Comparison of ENCODE assay signal across 1 cellular context in the genomic region with DNA sequence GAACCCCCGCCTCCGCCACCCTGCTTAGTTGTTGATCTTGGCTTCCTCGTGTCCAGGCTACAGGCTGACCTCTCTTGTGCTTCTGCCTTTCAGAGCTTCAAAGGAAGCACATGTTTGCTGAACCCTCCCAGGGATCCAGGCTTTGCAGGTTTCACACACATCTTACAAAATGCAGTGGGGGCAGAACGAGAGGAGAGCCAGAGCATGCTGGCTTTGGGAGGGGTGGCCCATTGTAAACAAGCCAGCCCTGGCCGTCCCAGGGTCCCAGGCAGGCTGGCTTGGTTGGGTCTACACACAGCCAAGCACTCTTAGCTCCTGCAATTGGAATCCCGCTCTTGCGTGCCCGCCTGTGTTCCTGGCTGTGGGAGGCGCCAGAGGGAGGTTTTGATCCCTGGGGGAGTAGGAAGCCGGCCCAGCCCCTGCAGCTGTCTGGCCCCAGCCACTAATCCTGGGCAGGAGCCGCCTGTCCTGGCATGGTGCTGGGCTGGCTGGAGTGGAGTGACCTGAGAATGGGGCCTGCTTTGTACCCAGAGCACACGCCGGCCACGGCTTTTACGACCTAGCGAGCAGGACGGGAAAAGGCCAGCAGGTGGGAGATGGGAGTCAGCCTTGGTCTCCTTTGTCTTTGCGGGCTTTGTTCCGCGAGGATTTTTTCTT.
TF ChIP-seq lines count a peak whose summit lies in the region.

No MANE protein-coding gene starts in this region.

TF ChIP-seq in HepG2, 621 proteins besides CTCF, POLR2A, EP300 and RAD21 (continued from another document and continues in another):
- TF ChIP-seq KDM5B (CRISPR knock-in tag; IDR thresholded peaks at IDR 0.05; ENCODE audit: borderline replicate concordance) (peak; percentile 94; the same call in 1 of the 2 replicates), ASH2L (IDR thresholded peaks at IDR 0.05; ENCODE audit: insufficient read length, low read depth, low read length) (peak; percentile 80), ZNF83 (CRISPR knock-in tag; IDR thresholded peaks at IDR 0.05; ENCODE audit: borderline replicate concordance) (no peak), NR2F2 (IDR thresholded peaks at IDR 0.05; ENCODE audit: borderline replicate concordance, low read depth) (peak; percentile 81; the same call in 1 of the 2 replicates), ZNF607 (CRISPR knock-in tag; IDR thresholded peaks at IDR 0.05; ENCODE audit: borderline replicate concordance) (peak; percentile 80), ZNF383 (CRISPR knock-in tag; IDR thresholded peaks at IDR 0.05; ENCODE audit: borderline replicate concordance) (no peak; the same call in 1 of the 2 replicates), SMYD3 (CRISPR knock-in tag; IDR thresholded peaks at IDR 0.05) (peak; percentile 96), ADNP (CRISPR knock-in tag; IDR thresholded peaks at IDR 0.05) (peak; percentile 75; the same call in 1 of the 2 replicates), ZNF468 (CRISPR knock-in tag; IDR thresholded peaks at IDR 0.05) (no peak), TGIF2 (CRISPR knock-in tag; IDR thresholded peaks at IDR 0.05) (peak; percentile 96), SAP130 (CRISPR knock-in tag; IDR thresholded peaks at IDR 0.05; ENCODE audit: low read depth) (peak; percentile 99), KLF9 (CRISPR knock-in tag; IDR thresholded peaks at IDR 0.05; ENCODE audit: low read depth) (peak; percentile 96), SP4 (CRISPR knock-in tag; IDR thresholded peaks at IDR 0.05) (peak; percentile 76), ZZZ3 (CRISPR knock-in tag; IDR thresholded peaks at IDR 0.05; ENCODE audit: borderline replicate concordance) (no peak; the same call in 1 of the 2 replicates), ZNF749 (CRISPR knock-in tag; IDR thresholded peaks at IDR 0.05; ENCODE audit: borderline replicate concordance) (peak; percentile 96), ZNF446 (CRISPR knock-in tag; IDR thresholded peaks at IDR 0.05) (peak; percentile 81; the same call in 1 of the 2 replicates)
- TF ChIP-seq, protein P1, sequence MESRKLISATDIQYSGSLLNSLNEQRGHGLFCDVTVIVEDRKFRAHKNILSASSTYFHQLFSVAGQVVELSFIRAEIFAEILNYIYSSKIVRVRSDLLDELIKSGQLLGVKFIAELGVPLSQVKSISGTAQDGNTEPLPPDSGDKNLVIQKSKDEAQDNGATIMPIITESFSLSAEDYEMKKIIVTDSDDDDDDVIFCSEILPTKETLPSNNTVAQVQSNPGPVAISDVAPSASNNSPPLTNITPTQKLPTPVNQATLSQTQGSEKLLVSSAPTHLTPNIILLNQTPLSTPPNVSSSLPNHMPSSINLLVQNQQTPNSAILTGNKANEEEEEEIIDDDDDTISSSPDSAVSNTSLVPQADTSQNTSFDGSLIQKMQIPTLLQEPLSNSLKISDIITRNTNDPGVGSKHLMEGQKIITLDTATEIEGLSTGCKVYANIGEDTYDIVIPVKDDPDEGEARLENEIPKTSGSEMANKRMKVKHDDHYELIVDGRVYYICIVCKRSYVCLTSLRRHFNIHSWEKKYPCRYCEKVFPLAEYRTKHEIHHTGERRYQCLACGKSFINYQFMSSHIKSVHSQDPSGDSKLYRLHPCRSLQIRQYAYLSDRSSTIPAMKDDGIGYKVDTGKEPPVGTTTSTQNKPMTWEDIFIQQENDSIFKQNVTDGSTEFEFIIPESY (CRISPR knock-in tag; IDR thresholded peaks at IDR 0.05), result peak; percentile 92
- TF ChIP-seq, protein P2, sequence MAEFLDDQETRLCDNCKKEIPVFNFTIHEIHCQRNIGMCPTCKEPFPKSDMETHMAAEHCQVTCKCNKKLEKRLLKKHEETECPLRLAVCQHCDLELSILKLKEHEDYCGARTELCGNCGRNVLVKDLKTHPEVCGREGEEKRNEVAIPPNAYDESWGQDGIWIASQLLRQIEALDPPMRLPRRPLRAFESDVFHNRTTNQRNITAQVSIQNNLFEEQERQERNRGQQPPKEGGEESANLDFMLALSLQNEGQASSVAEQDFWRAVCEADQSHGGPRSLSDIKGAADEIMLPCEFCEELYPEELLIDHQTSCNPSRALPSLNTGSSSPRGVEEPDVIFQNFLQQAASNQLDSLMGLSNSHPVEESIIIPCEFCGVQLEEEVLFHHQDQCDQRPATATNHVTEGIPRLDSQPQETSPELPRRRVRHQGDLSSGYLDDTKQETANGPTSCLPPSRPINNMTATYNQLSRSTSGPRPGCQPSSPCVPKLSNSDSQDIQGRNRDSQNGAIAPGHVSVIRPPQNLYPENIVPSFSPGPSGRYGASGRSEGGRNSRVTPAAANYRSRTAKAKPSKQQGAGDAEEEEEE (CRISPR knock-in tag; IDR thresholded peaks at IDR 0.05; ENCODE audit: borderline replicate concordance), result no peak
- TF ChIP-seq, protein P3, sequence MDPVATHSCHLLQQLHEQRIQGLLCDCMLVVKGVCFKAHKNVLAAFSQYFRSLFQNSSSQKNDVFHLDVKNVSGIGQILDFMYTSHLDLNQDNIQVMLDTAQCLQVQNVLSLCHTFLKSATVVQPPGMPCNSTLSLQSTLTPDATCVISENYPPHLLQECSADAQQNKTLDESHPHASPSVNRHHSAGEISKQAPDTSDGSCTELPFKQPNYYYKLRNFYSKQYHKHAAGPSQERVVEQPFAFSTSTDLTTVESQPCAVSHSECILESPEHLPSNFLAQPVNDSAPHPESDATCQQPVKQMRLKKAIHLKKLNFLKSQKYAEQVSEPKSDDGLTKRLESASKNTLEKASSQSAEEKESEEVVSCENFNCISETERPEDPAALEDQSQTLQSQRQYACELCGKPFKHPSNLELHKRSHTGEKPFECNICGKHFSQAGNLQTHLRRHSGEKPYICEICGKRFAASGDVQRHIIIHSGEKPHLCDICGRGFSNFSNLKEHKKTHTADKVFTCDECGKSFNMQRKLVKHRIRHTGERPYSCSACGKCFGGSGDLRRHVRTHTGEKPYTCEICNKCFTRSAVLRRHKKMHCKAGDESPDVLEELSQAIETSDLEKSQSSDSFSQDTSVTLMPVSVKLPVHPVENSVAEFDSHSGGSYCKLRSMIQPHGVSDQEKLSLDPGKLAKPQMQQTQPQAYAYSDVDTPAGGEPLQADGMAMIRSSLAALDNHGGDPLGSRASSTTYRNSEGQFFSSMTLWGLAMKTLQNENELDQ (CRISPR knock-in tag; IDR thresholded peaks at IDR 0.05; ENCODE audit: borderline replicate concordance), result no peak
- TF ChIP-seq, protein P4, sequence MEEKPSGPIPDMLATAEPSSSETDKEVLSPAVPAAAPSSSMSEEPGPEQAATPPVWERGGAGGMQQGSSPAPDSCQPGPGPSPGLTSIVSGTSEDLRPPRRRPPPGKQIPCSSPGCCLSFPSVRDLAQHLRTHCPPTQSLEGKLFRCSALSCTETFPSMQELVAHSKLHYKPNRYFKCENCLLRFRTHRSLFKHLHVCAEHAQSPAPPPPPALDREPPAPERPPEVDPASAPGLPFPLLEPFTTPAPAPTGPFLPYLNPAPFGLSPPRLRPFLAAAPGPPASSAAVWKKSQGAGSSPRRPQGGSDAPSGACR (CRISPR knock-in tag; IDR thresholded peaks at IDR 0.05), result peak; percentile 97
- TF ChIP-seq, protein P5, sequence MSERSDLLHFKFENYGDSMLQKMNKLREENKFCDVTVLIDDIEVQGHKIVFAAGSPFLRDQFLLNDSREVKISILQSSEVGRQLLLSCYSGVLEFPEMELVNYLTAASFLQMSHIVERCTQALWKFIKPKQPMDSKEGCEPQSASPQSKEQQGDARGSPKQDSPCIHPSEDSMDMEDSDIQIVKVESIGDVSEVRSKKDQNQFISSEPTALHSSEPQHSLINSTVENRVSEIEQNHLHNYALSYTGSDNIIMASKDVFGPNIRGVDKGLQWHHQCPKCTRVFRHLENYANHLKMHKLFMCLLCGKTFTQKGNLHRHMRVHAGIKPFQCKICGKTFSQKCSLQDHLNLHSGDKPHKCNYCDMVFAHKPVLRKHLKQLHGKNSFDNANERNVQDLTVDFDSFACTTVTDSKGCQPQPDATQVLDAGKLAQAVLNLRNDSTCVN (CRISPR knock-in tag; IDR thresholded peaks at IDR 0.05; ENCODE audit: borderline replicate concordance), result peak; percentile 91
- TF ChIP-seq, protein P6, sequence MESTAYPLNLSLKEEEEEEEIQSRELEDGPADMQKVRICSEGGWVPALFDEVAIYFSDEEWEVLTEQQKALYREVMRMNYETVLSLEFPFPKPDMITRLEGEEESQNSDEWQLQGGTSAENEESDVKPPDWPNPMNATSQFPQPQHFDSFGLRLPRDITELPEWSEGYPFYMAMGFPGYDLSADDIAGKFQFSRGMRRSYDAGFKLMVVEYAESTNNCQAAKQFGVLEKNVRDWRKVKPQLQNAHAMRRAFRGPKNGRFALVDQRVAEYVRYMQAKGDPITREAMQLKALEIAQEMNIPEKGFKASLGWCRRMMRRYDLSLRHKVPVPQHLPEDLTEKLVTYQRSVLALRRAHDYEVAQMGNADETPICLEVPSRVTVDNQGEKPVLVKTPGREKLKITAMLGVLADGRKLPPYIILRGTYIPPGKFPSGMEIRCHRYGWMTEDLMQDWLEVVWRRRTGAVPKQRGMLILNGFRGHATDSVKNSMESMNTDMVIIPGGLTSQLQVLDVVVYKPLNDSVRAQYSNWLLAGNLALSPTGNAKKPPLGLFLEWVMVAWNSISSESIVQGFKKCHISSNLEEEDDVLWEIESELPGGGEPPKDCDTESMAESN (CRISPR knock-in tag; conservative IDR thresholded peaks at IDR 0.05), result peak; percentile 78; the same call in 1 of the 2 replicates
- TF ChIP-seq, protein P7, sequence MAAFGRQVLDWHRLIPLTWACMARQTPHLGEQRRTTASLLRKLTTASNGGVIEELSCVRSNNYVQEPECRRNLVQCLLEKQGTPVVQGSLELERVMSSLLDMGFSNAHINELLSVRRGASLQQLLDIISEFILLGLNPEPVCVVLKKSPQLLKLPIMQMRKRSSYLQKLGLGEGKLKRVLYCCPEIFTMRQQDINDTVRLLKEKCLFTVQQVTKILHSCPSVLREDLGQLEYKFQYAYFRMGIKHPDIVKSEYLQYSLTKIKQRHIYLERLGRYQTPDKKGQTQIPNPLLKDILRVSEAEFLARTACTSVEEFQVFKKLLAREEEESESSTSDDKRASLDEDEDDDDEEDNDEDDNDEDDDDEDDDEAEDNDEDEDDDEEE (CRISPR knock-in tag; IDR thresholded peaks at IDR 0.05), result peak; percentile 87; the same call in 1 of the 2 replicates
- TF ChIP-seq, protein P8, sequence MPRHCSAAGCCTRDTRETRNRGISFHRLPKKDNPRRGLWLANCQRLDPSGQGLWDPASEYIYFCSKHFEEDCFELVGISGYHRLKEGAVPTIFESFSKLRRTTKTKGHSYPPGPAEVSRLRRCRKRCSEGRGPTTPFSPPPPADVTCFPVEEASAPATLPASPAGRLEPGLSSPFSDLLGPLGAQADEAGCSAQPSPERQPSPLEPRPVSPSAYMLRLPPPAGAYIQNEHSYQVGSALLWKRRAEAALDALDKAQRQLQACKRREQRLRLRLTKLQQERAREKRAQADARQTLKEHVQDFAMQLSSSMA (CRISPR knock-in tag; IDR thresholded peaks at IDR 0.05), result peak; percentile 76; the same call in 1 of the 2 replicates
- TF ChIP-seq, protein P9, sequence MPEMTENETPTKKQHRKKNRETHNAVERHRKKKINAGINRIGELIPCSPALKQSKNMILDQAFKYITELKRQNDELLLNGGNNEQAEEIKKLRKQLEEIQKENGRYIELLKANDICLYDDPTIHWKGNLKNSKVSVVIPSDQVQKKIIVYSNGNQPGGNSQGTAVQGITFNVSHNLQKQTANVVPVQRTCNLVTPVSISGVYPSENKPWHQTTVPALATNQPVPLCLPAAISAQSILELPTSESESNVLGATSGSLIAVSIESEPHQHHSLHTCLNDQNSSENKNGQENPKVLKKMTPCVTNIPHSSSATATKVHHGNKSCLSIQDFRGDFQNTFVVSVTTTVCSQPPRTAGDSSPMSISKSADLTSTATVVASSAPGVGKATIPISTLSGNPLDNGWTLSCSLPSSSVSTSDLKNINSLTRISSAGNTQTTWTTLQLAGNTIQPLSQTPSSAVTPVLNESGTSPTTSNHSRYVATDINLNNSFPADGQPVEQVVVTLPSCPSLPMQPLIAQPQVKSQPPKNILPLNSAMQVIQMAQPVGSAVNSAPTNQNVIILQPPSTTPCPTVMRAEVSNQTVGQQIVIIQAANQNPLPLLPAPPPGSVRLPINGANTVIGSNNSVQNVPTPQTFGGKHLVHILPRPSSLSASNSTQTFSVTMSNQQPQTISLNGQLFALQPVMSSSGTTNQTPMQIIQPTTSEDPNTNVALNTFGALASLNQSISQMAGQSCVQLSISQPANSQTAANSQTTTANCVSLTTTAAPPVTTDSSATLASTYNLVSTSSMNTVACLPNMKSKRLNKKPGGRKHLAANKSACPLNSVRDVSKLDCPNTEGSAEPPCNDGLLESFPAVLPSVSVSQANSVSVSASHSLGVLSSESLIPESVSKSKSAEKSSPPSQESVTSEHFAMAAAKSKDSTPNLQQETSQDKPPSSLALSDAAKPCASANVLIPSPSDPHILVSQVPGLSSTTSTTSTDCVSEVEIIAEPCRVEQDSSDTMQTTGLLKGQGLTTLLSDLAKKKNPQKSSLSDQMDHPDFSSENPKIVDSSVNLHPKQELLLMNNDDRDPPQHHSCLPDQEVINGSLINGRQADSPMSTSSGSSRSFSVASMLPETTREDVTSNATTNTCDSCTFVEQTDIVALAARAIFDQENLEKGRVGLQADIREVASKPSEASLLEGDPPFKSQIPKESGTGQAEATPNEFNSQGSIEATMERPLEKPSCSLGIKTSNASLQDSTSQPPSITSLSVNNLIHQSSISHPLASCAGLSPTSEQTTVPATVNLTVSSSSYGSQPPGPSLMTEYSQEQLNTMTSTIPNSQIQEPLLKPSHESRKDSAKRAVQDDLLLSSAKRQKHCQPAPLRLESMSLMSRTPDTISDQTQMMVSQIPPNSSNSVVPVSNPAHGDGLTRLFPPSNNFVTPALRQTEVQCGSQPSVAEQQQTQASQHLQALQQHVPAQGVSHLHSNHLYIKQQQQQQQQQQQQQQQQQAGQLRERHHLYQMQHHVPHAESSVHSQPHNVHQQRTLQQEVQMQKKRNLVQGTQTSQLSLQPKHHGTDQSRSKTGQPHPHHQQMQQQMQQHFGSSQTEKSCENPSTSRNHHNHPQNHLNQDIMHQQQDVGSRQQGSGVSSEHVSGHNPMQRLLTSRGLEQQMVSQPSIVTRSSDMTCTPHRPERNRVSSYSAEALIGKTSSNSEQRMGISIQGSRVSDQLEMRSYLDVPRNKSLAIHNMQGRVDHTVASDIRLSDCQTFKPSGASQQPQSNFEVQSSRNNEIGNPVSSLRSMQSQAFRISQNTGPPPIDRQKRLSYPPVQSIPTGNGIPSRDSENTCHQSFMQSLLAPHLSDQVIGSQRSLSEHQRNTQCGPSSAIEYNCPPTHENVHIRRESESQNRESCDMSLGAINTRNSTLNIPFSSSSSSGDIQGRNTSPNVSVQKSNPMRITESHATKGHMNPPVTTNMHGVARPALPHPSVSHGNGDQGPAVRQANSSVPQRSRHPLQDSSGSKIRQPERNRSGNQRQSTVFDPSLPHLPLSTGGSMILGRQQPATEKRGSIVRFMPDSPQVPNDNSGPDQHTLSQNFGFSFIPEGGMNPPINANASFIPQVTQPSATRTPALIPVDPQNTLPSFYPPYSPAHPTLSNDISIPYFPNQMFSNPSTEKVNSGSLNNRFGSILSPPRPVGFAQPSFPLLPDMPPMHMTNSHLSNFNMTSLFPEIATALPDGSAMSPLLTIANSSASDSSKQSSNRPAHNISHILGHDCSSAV (CRISPR knock-in tag; IDR thresholded peaks at IDR 0.05; ENCODE audit: borderline replicate concordance), result peak; percentile 83; the same call in 1 of the 2 replicates
